Comparison of ENCODE assay signal across 16 cellular contexts in the genomic region with DNA sequence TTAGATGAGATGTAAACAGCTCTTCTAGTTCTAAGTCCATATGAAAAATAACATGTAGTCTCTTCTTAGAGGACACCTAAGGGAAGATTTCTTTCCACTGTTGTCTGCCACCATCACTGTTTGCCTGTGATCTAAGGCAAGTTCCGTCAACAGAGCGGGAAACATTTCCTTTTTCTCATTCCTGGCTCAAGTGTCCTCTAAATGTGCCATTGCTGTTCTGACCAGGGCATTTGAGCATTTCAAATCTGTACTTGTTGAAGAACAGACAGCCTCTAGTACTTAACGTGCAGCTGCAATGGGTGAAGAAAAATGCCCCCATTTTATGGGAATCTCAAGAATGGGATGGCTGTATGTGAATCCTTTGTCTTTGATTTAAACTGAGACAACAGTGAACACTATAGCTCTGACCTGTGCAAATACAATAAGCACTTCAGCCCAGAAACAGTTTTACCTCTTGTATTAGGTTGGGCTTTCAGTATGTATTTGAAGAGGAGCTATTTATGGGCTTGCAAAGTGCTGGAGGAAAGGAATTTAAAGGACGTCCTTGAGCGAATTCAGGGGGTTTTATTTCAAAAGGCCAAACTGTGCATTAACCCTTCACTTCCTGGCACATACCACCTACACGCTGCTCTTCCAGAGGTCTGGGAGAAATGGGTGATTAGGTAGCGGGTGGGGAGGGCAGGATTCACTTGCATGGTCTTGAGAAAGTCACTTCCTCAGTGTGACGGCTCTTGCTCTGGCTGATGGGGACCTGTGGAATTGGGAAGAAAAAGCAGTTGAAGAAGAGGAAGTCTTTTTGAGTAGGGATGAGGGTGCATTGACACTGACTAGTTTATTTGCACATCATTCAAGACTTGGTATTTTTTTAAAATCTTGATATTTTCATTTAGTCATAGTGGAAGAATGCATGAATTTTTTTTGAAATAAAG.
A peak's percentile ranks its signal among the peaks of the same experiment; 100 is the strongest.
DNase-seq lines count a peak whose midpoint lies in the region; ATAC-seq and TF ChIP-seq lines count a peak whose summit lies in the region.
"Had no signal": no experiment of that assay in that cellular context is flagged by ENCODE, and none has a peak within 500 bp of the region (broad histone marks: within the 10 kb centered on the region; RNA-seq: fewer than 3 reads in every experiment).

No MANE protein-coding gene starts in this region.

- BruUV-seq in mammary epithelial cell (replicated peaks; lab: Mats Ljungman, UMichigan), result no TSS peak

- H3K4me3 ChIP-seq in right cardiac atrium (ENCODE audit: low read length) (no peak overlapping the region), upper lobe of right lung (no peak overlapping the region), mammary epithelial cell (replicated peaks in 1 of 3; ENCODE audit: insufficient read depth in 1 of 3, low read depth in 2 of 3, low read length in 3 of 3) (no peak overlapping the region)
- H3K4me3 ChIP-seq: GM12878, mucosa of descending colon, transverse colon had no signal

- H3K9me3 ChIP-seq in right cardiac atrium (ENCODE audit: control insufficient read depth, low read length) (no peaks in the 10 kb centered on the region), upper lobe of right lung (no peaks in the 10 kb centered on the region), mammary epithelial cell (replicated peaks; ENCODE audit: insufficient read depth, low read length) (no peaks in the 10 kb centered on the region)
- H3K9me3 ChIP-seq: mucosa of descending colon, transverse colon had no signal

- H4K20me1 ChIP-seq in mammary epithelial cell (ENCODE audit: insufficient read depth, low read length), result no peaks in the 10 kb centered on the region

- WGBS in right cardiac atrium, result 55% methylated on average over 8 of the region's 8 CpGs
- WGBS in mammary epithelial cell (ENCODE audit: low coverage, missing lambda C conversion rate), result 75% methylated on average over 8 of the region's 8 CpGs

- no peaks in the 10 kb centered on the region for H3K79me2 ChIP-seq in mammary epithelial cell (ENCODE audit: insufficient read depth, low read length)

- dilution Hi-C loops in mammary epithelial cell (cut with HindIII; ENCODE audit: low sequenced_read_pairs), result no loop called here

- intact Hi-C loops in Right ventricle myocardium superior (cut with DNase I) (loop anchor here (5.0 to 10.0 kb wide), 2 partner anchors 65 to 358 kb away; a partner anchor contains a TSS), left cardiac atrium (cut with DNase I) (loop anchor here (5.0 to 10.0 kb wide), 4 partner anchors 55 to 465 kb away; no protein-coding TSS in a partner anchor), right cardiac atrium (cut with DNase I) (loop anchor here in 1 of 4 donors (10.0 kb wide), 1 partner anchor 438 kb away; no protein-coding TSS in a partner anchor), upper lobe of right lung (cut with DNase I) (no loop called here), mammary epithelial cell (cut with micrococcal nuclease) (loop anchor here (5.0 to 10.0 kb wide), 2 partner anchors 260 to 468 kb away; no protein-coding TSS in a partner anchor)

- H3K4me1 ChIP-seq in right cardiac atrium (ENCODE audit: control insufficient read depth, insufficient read depth, low read length), result no peaks in the 10 kb centered on the region
- H3K4me1 ChIP-seq in upper lobe of right lung, result peaks cover 6% of the 10 kb centered on the region
- H3K4me1 ChIP-seq in mammary epithelial cell (ENCODE audit: insufficient read depth, low read length), result no peaks in the 10 kb centered on the region

- H3K4me2 ChIP-seq in mammary epithelial cell (ENCODE audit: insufficient read depth, low read depth, low read length), result no peak overlapping the region

- no peak overlapping the region for H3K9ac ChIP-seq in mammary epithelial cell (ENCODE audit: insufficient read depth, low read length)

- ATAC-seq in Right ventricle myocardium superior (ENCODE audit: poor library complexity) (peak; percentile 54), left cardiac atrium (no peak), right cardiac atrium (no peak), upper lobe of right lung (peak; percentile 59)
- ATAC-seq: mucosa of descending colon, Panc1 had no signal

- H2AFZ ChIP-seq in mammary epithelial cell (ENCODE audit: low read depth, low read length), result no peak overlapping the region

- TF ChIP-seq CTCF in upper lobe of right lung (IDR thresholded peaks at IDR 0.05) (no peak), mammary epithelial cell (conservative IDR thresholded peaks at IDR 0.05 in 1 of 2, IDR thresholded peaks at IDR 0.05 in 1 of 2; ENCODE audit: extremely low read depth in 1 of 2, insufficient read depth in 1 of 2, low read depth in 1 of 2, low read length in 2 of 2) (no peak)

- H3K36me3 ChIP-seq in upper lobe of right lung, result no peaks in the 10 kb centered on the region
- no peaks in the 10 kb centered on the region for H3K36me3 ChIP-seq in mammary epithelial cell (ENCODE audit: insufficient read depth, low read length)
- H3K36me3 ChIP-seq: transverse colon had no signal

- peak overlapping the region; percentile 8 for H3K27ac ChIP-seq in right cardiac atrium (ENCODE audit: low read length)
- peak overlapping the region; percentile 58 for H3K27ac ChIP-seq in upper lobe of right lung
- H3K27ac ChIP-seq in mammary epithelial cell (ENCODE audit: insufficient read depth, low read depth, low read length), result no peak overlapping the region

- H3K27me3 ChIP-seq in right cardiac atrium (ENCODE audit: control insufficient read depth, insufficient read depth), result no peaks in the 10 kb centered on the region
- no peaks in the 10 kb centered on the region for H3K27me3 ChIP-seq in upper lobe of right lung
- no peaks in the 10 kb centered on the region for H3K27me3 ChIP-seq in mammary epithelial cell (ENCODE audit: insufficient read depth, low read length)
- H3K27me3 ChIP-seq: transverse colon had no signal

- CTCF ChIA-PET in mammary epithelial cell (lab: Charles Lee; ENCODE audit: low non-redundant PET), result no interaction called here

- DNase-seq in Right ventricle myocardium superior (no peak), left cardiac atrium (no peak), NCI-H345 (lab: John Stamatoyannopoulos, UW) (peak; percentile 11), right cardiac atrium (no peak), upper lobe of right lung (no peak), NCI-H2081 (lab: John Stamatoyannopoulos, UW) (no peak), foreskin melanocyte (no peak), mammary epithelial cell (no peak)
- DNase-seq: activated CD4-positive, alpha-beta T cell treated with anti-CD3 and anti-CD28 coated beads, Interleukin-2, amount 10 ng/mL, durations not matched to agents 24 days and 14 days; activated T-cell treated with anti-CD3 and anti-CD28 coated beads, Interleukin-2, amount 50 U/mL, for 24 hours; mucosa of descending colon; NCI-H2081 treated with DMSO at 0.1 percent for 48 hours; stimulated activated CD4-positive, alpha-beta T cell treated with anti-CD3 and anti-CD28 coated beads, Interleukin-15, amount 100 ng/mL, for 24 hours; transverse colon had no signal

- in situ Hi-C loops in mammary epithelial cell (cut with MboI; ENCODE audit: low sequenced_read_pairs in 2 of 2), result no loop called here

Comparison
In these comparisons a context has a peak if more than half of its experiments do, and no peak if none do; other contexts are left out.
1. ATAC-seq: peak in Right ventricle myocardium superior (single experiment) and upper lobe of right lung (single experiment); none in left cardiac atrium (0 of 2) and right cardiac atrium (0 of 2).